In the genomic region with DNA sequence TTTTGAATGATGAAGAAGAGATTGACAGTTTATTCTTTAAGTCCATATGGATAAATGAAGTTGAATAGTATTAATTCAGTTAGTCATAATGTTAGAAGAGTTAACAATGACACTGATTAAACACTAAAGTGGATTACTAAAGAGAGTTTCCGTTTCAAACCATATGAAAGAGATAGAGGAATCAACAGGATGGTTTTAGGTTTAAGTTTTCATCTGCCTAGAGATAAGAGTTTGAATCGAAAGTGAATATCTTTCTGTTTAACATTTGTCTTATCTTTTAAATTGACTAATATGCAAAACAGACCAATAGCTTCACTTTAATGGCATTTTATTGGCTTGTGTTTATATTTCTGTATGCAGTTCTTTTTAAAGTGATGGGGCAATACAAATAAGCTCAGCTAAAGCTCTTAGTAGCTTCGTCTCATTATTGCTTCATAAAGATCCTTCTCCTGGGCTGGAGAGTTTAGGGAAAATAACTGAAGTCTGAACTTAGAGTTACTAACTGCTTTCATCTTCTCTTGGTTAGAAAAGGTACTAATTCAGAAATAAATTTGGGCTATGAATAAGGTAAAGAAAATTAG, we compare ENCODE assay signal across 27 cellular contexts.
"Had no signal": no experiment of that assay in that cellular context is flagged by ENCODE, and none has a peak within 500 bp of the region (broad histone marks: within the 10 kb centered on the region; RNA-seq: fewer than 3 reads in every experiment).

No MANE protein-coding gene starts in this region.

- FAIRE-seq: endothelial cell of umbilical vein, islet of Langerhans had no signal

- H3K27ac ChIP-seq: heart right ventricle, left ventricle myocardium inferior, ovary, stomach, thyroid gland, upper lobe of left lung, WERI-Rb-1 had no signal

- ATAC-seq: heart right ventricle; stimulated activated naive B cell treated with anti-CD40 and anti-IgM and Interleukin-4, amounts not matched to agents 10 μg/mL and 1 μg/mL and 100 μg/mL, for 72 hours; T-helper 17 cell had no signal

- H3K36me3 ChIP-seq: left ventricle myocardium inferior, ovary, thyroid gland, upper lobe of left lung, WERI-Rb-1 had no signal

- H3K4me1 ChIP-seq: heart right ventricle, left ventricle myocardium inferior, stomach, thyroid gland, upper lobe of left lung had no signal

- DNase-seq: activated CD4-positive, alpha-beta memory T cell treated with anti-CD3 and anti-CD28 coated beads for 36 hours; activated CD4-positive, alpha-beta T cell treated with anti-CD3 and anti-CD28 coated beads, Interleukin-2, amount 10 ng/mL, durations not matched to agents 24 days and 14 days; activated CD4-positive, CD25-positive, alpha-beta regulatory T cell treated with anti-CD3 and anti-CD28 coated beads, Interleukin-2, amount 50 U/mL, for 72 hours; activated CD8-positive, alpha-beta memory T cell treated with anti-CD3 and anti-CD28 coated beads, Interleukin-2, amount 50 U/mL, for 4 hours; activated gamma-delta T cell; activated naive CD4-positive, alpha-beta T cell treated with anti-CD3 and anti-CD28 coated beads, Interleukin-2, amount 10 ng/mL, durations not matched to agents 7 days and 5 days; activated naive CD8-positive, alpha-beta T cell treated with anti-CD3 and anti-CD28 coated beads, Interleukin-2, amount 10 ng/mL, durations not matched to agents 7 days and 5 days; activated T-cell treated with anti-CD3 and anti-CD28 coated beads, Interleukin-2, amount 50 U/mL, for 24 hours; amygdala; caudate nucleus; foreskin melanocyte; heart right ventricle; left ventricle myocardium inferior; naive B cell; nephron progenitor cell; ovary; stimulated activated CD4-positive, alpha-beta T cell treated with anti-CD3 and anti-CD28 coated beads, Interleukin-15, amount 100 ng/mL, for 24 hours; stimulated activated CD4-positive, alpha-beta T cell treated with anti-CD3 and anti-CD28 coated beads, Interleukin-2, amount 100 ng/mL, for 24 hours; stimulated activated naive B cell treated with anti-CD40 and anti-IgM and Interleukin-4, amounts not matched to agents 10 μg/mL and 1 μg/mL and 100 μg/mL, for 72 hours; stomach; T-helper 17 cell; T1000; thyroid gland; upper lobe of left lung; WERI-Rb-1 had no signal

- H3K9me3 ChIP-seq: heart right ventricle, left ventricle myocardium inferior, ovary, stomach, thyroid gland, upper lobe of left lung had no signal

- H3K4me3 ChIP-seq: heart right ventricle, left ventricle myocardium inferior, ovary, stomach, thyroid gland, upper lobe of left lung had no signal

- H3K27me3 ChIP-seq: heart right ventricle, ovary, stomach, thyroid gland, upper lobe of left lung had no signal
